10 cellular contexts compared by ENCODE assay signal in the genomic region with DNA sequence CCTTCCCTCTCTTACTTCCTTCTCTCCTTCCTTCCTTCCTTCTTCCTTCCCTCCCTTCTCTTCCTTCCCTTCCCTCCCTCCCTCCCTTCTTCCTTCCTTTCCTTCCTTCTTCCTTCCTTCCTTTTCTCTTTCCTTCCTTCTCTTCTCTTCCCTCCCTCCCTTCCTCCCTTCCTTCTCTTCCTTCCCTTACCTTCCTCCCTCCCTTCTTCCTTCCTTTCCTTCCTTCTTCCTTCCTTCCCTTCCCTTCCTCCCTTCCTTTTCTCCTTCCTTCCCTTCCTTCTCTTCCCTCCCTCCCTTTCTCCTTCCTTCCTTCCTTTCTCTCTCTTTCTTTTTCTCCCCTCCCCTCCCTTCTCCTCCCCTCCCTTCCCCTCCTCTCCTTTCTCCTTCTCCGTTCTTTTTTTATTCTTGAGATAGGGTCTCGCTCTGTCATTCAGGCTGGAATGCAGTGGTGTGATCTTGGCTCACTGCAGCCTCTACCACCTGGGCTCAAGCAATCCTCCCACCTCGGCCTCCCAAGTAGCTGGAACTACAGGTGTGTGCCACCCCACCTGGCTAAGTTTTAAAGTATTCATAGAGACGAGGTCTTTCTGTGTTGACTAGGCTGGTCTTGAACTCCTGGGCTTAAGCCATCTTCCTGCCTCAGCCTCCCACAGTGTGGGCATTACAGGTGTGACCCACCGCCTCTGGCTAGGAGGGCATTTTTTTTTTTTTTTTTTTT. TPM values are rescaled to one million over a fixed set of nuclear protein-coding genes. Genes with fewer than 3 reads are reported as not detected.
DNase-seq lines count a peak whose midpoint lies in the region; ATAC-seq, FAIRE-seq and TF ChIP-seq lines count a peak whose summit lies in the region.
"Had no signal": no experiment of that assay in that cellular context is flagged by ENCODE, and none has a peak within 500 bp of the region (broad histone marks: within the 10 kb centered on the region; RNA-seq: fewer than 3 reads in every experiment).

No MANE protein-coding gene starts in this region.

- H3K27me3 Mint-ChIP-seq in activated CD4-positive, alpha-beta memory T cell treated with anti-CD3 and anti-CD28 coated beads, Interleukin-2, amount 10 ng/mL, durations not matched to agents 7 days and 5 days, result no peaks in the 10 kb centered on the region

- H3K27ac Mint-ChIP-seq in activated CD4-positive, alpha-beta memory T cell treated with anti-CD3 and anti-CD28 coated beads, Interleukin-2, amount 10 ng/mL, durations not matched to agents 7 days and 5 days, result peak overlapping the region; percentile 26

- POLR2A ChIA-PET in activated CD4-positive, alpha-beta memory T cell treated with anti-CD3 and anti-CD28 coated beads, Interleukin-2, amount 10 ng/mL, durations not matched to agents 7 days and 5 days (lab: Charles Lee), result interaction anchor here (0.7 to 1.4 kb wide), 2 partner anchors 10 kb away, joined by 3 read pairs; no protein-coding TSS in a partner anchor

- TF ChIP-seq CTCF in left ventricle myocardium inferior (IDR thresholded peaks at IDR 0.05; ENCODE audit: borderline replicate concordance), result no peak
- TF ChIP-seq CTCF in keratinocyte (optimal IDR thresholded peaks at IDR 0.05 in 1 of 3, IDR thresholded peaks at IDR 0.05 in 1 of 3, conservative IDR thresholded peaks at IDR 0.05 in 1 of 3; ENCODE audit: extremely low read depth in 1 of 3, insufficient read depth in 2 of 3, low read length in 3 of 3), result no peak
- no peak for TF ChIP-seq CTCF in GM20000 (IDR thresholded peaks at IDR 0.05; ENCODE audit: extremely low read depth, missing control alignments)

- peaks cover 10% of the 10 kb centered on the region for H3K36me3 Mint-ChIP-seq in activated CD4-positive, alpha-beta memory T cell treated with anti-CD3 and anti-CD28 coated beads, Interleukin-2, amount 10 ng/mL, durations not matched to agents 7 days and 5 days (ENCODE audit: low read depth)

- peaks cover 12% of the 10 kb centered on the region for H3K79me2 ChIP-seq in keratinocyte (ENCODE audit: control insufficient read depth, insufficient read depth, low read length)

- CTCF ChIA-PET in activated CD4-positive, alpha-beta memory T cell treated with anti-CD3 and anti-CD28 coated beads, Interleukin-2, amount 10 ng/mL, durations not matched to agents 7 days and 5 days (lab: Charles Lee), result interaction anchor here (1.4 kb wide), 1 partner anchor 185 kb away, joined by 6 read pairs; no protein-coding TSS in a partner anchor

- FAIRE-seq in keratinocyte (lab: Jason Lieb, UNC), result peak; percentile 44

- H3K4me1 Mint-ChIP-seq in activated CD4-positive, alpha-beta memory T cell treated with anti-CD3 and anti-CD28 coated beads, Interleukin-2, amount 10 ng/mL, durations not matched to agents 7 days and 5 days, result peaks cover 25% of the 10 kb centered on the region

- H4K20me1 ChIP-seq in keratinocyte (ENCODE audit: control insufficient read depth, extremely low read depth, insufficient read depth, low read length), result no peaks in the 10 kb centered on the region

- intact Hi-C loops in left ventricle myocardium inferior (cut with micrococcal nuclease), result loop anchor here (5.0 kb wide), 1 partner anchor 434 kb away; a partner anchor contains a TSS
- intact Hi-C loops in right cardiac atrium (cut with DNase I), result loop anchor here (5.0 to 10.0 kb wide), 7 partner anchors 66 to 436 kb away; a partner anchor contains a TSS

- H3K27ac ChIP-seq in left ventricle myocardium inferior (replicated peaks) (peak overlapping the region; percentile 54), right cardiac atrium (ENCODE audit: low read length) (no peak overlapping the region), keratinocyte (ENCODE audit: control insufficient read depth, insufficient read depth, low read length) (no peak overlapping the region), subcutaneous abdominal adipose tissue (ENCODE audit: low read depth, low read length) (peak overlapping the region; percentile 57)

- H3K9me3 Mint-ChIP-seq in activated CD4-positive, alpha-beta memory T cell treated with anti-CD3 and anti-CD28 coated beads, Interleukin-2, amount 10 ng/mL, durations not matched to agents 7 days and 5 days, result no peaks in the 10 kb centered on the region

- H2AFZ ChIP-seq in keratinocyte (ENCODE audit: control insufficient read depth, low read length), result no peak overlapping the region

- no peaks in the 10 kb centered on the region for H3K27me3 ChIP-seq in left ventricle myocardium inferior (ENCODE audit: low read depth)
- no peaks in the 10 kb centered on the region for H3K27me3 ChIP-seq in right cardiac atrium (ENCODE audit: control insufficient read depth, insufficient read depth)
- H3K27me3 ChIP-seq in keratinocyte (ENCODE audit: control insufficient read depth, extremely low read depth, insufficient read depth, low read length), result peaks cover 4% of the 10 kb centered on the region
- H3K27me3 ChIP-seq in subcutaneous abdominal adipose tissue (ENCODE audit: control insufficient read depth in 5 of 5, insufficient read depth in 4 of 5, low read length in 5 of 5), result no peaks in the 10 kb centered on the region

- no peak for ATAC-seq in right cardiac atrium

- H3K4me3 ChIP-seq in left ventricle myocardium inferior, result no peak overlapping the region
- H3K4me3 ChIP-seq in right cardiac atrium (ENCODE audit: low read length), result no peak overlapping the region
- H3K4me3 ChIP-seq in keratinocyte (ENCODE audit: control insufficient read depth in 2 of 3, extremely low read depth in 1 of 3, insufficient read depth in 2 of 3, low read depth in 1 of 3, low read length in 3 of 3), result no peak overlapping the region
- no peak overlapping the region for H3K4me3 ChIP-seq in subcutaneous abdominal adipose tissue (ENCODE audit: low read depth in 1 of 5, low read length in 5 of 5)

- no peak overlapping the region for H3K4me2 ChIP-seq in keratinocyte (ENCODE audit: control insufficient read depth, extremely low read depth, insufficient read depth, low read depth, low read length)

- H3K4me3 Mint-ChIP-seq in activated CD4-positive, alpha-beta memory T cell treated with anti-CD3 and anti-CD28 coated beads, Interleukin-2, amount 10 ng/mL, durations not matched to agents 7 days and 5 days, result peak overlapping the region; percentile 53

- WGBS in right cardiac atrium, result 88% methylated on average over 5 of the region's 5 CpGs

- H3K4me1 ChIP-seq in left ventricle myocardium inferior (peaks cover 48% of the 10 kb centered on the region), right cardiac atrium (ENCODE audit: control insufficient read depth, insufficient read depth, low read length) (peaks cover 5% of the 10 kb centered on the region), keratinocyte (ENCODE audit: control insufficient read depth, extremely low read depth, insufficient read depth, low read length) (peaks cover 7% of the 10 kb centered on the region), subcutaneous abdominal adipose tissue (ENCODE audit: control insufficient read depth in 5 of 5, insufficient read depth in 5 of 5, low read length in 5 of 5) (peaks cover 5 to 44% (median 32%) of the 10 kb centered on the region in 5 donors)

- H3K9me1 ChIP-seq in keratinocyte (ENCODE audit: control insufficient read depth, extremely low read depth, insufficient read depth, low read length), result no peaks in the 10 kb centered on the region

- DNase-seq in left ventricle myocardium inferior, result no peak
- DNase-seq in right cardiac atrium, result no peak
- no peak for DNase-seq in activated CD4-positive, alpha-beta memory T cell treated with anti-CD3 and anti-CD28 coated beads, Interleukin-2, amount 10 ng/mL, durations not matched to agents 7 days and 5 days
- DNase-seq in keratinocyte (ENCODE audit: low read depth, low spot score), result no peak
- DNase-seq in dermis blood vessel endothelial cell, result no peak
- no peak for DNase-seq in GM20000 (ENCODE audit: low spot score)
- no peak for DNase-seq in NCI-H2227 treated with DMSO at 0.1 percent for 48 hours (lab: John Stamatoyannopoulos, UW)
- DNase-seq: NCI-H187; NK-92 treated with Interleukin-12 subunit alpha and Interleukin-12 subunit beta, amount 100 ng/mL, for 24 hours had no signal

- H3K36me3 ChIP-seq in left ventricle myocardium inferior (peaks cover 14% of the 10 kb centered on the region), keratinocyte (ENCODE audit: control insufficient read depth in 2 of 2, extremely low read depth in 1 of 2, insufficient read depth in 2 of 2, low read length in 2 of 2) (peaks cover 7 to 8% of the 10 kb centered on the region in 2 experiments), subcutaneous abdominal adipose tissue (ENCODE audit: control insufficient read depth in 5 of 5, insufficient read depth in 5 of 5, low read length in 5 of 5) (peaks cover 0 to 19% (median 14%) of the 10 kb centered on the region in 5 donors)

- H3K9me3 ChIP-seq in left ventricle myocardium inferior (replicated peaks) (no peaks in the 10 kb centered on the region), right cardiac atrium (ENCODE audit: control insufficient read depth, low read length) (no peaks in the 10 kb centered on the region), keratinocyte (ENCODE audit: control insufficient read depth, low read depth, low read length) (peaks cover 4% of the 10 kb centered on the region), subcutaneous abdominal adipose tissue (ENCODE audit: control insufficient read depth in 5 of 5, low read length in 5 of 5) (no peaks in the 10 kb centered on the region)

- no peak overlapping the region for H3K9ac ChIP-seq in keratinocyte (ENCODE audit: control insufficient read depth, extremely low read depth, insufficient read depth, low read length)
- no peak overlapping the region for H3K9ac ChIP-seq in subcutaneous abdominal adipose tissue (ENCODE audit: low read length in 5 of 5)

- dilution Hi-C loops in keratinocyte (cut with MboI; ENCODE audit: extremely low pct_ligation_motif_present, low sequenced_read_pairs), result no loop called here

RNA-seq across cellular contexts. Expression of a gene that starts 1.1 kb away (rescaled TPM):
- total RNA-seq in left ventricle myocardium inferior (12.6 TPM), right cardiac atrium (10 to 100 TPM; 12.3 to 16.1 (median 13.6) TPM), dermis blood vessel endothelial cell (10.0 and 14.5 TPM in 2 replicates)
- polyA plus RNA-seq in right cardiac atrium (9.8 TPM), keratinocyte (2.4 to 4.4 TPM (median 3.8 TPM) in 3 replicates)
- 10 to 100 TPM; 16.5 to 16.7 TPM for total RNA-seq in activated CD4-positive, alpha-beta memory T cell treated with anti-CD3 and anti-CD28 coated beads, Interleukin-2, amount 10 ng/mL, durations not matched to agents 7 days and 5 days
- polyA plus RNA-seq in keratinocyte (2011; ENCODE audit: low read depth), result 1.6 TPM
- 2.5 and 4.4 TPM in 2 replicates for polyA plus RNA-seq in keratinocyte (2011; cell fraction: cytosol; rRNA removed)
- polyA plus RNA-seq in keratinocyte (2011; cell fraction: nucleus; rRNA removed), result 12.8 and 17.8 TPM in 2 replicates
- polyA plus RNA-seq in keratinocyte (2012; ENCODE audit: low replicate concordance), result 4.8 and 10.8 TPM in 2 replicates
- polyA minus RNA-seq in keratinocyte, result 4.3 to 11.5 TPM (median 4.4 TPM) in 3 replicates
- 9.4 TPM for polyA minus RNA-seq in keratinocyte (2011; cell fraction: cytosol; rRNA and poly(A)+ RNA removed)
- 7.5 and 7.9 TPM in 2 replicates for polyA minus RNA-seq in keratinocyte (2011; cell fraction: nucleus; rRNA and poly(A)+ RNA removed)

RNA-seq across cellular contexts. Expression of a gene that starts 8.6 kb away (rescaled TPM):
- 5.6 TPM for total RNA-seq in left ventricle myocardium inferior
- total RNA-seq in right cardiac atrium, result 1 to 10 TPM; 3.3 to 4.9 (median 3.8) TPM
- polyA plus RNA-seq in right cardiac atrium, result 4.8 TPM
- total RNA-seq in activated CD4-positive, alpha-beta memory T cell treated with anti-CD3 and anti-CD28 coated beads, Interleukin-2, amount 10 ng/mL, durations not matched to agents 7 days and 5 days, result 10 to 100 TPM; 18.3 to 21.0 TPM
- 0.45 to 0.93 TPM (median 0.75 TPM) in 3 replicates for polyA plus RNA-seq in keratinocyte
- 2.7 TPM for polyA plus RNA-seq in keratinocyte (2011; ENCODE audit: low read depth)
- polyA plus RNA-seq in keratinocyte (2011; cell fraction: cytosol; rRNA removed), result 0.55 and 1.0 TPM in 2 replicates
- 1.8 and 2.8 TPM in 2 replicates for polyA plus RNA-seq in keratinocyte (2011; cell fraction: nucleus; rRNA removed)
- 2.2 and 5.0 TPM in 2 replicates for polyA plus RNA-seq in keratinocyte (2012; ENCODE audit: low replicate concordance)
- polyA minus RNA-seq in keratinocyte, result 0.23 to 1.7 TPM (median 0.64 TPM) in 3 replicates
- polyA minus RNA-seq in keratinocyte (2011; cell fraction: cytosol; rRNA and poly(A)+ RNA removed), result not detected
- polyA minus RNA-seq in keratinocyte (2011; cell fraction: nucleus; rRNA and poly(A)+ RNA removed), result 1.0 and 1.2 TPM in 2 replicates
- total RNA-seq in dermis blood vessel endothelial cell, result 4.3 and 6.1 TPM in 2 replicates

RNA-seq across cellular contexts. Expression of a gene that starts 10.1 kb away (rescaled TPM):
- total RNA-seq in left ventricle myocardium inferior (46.8 TPM), right cardiac atrium (10 to 100 TPM; 42.5 to 44.7 (median 43.5) TPM), dermis blood vessel endothelial cell (79.6 and 94.2 TPM in 2 replicates)
- polyA plus RNA-seq in right cardiac atrium (29.6 TPM), keratinocyte (24.5 to 32.8 TPM (median 30.5 TPM) in 3 replicates)
- 10 to 100 TPM; 58.4 to 60.4 TPM for total RNA-seq in activated CD4-positive, alpha-beta memory T cell treated with anti-CD3 and anti-CD28 coated beads, Interleukin-2, amount 10 ng/mL, durations not matched to agents 7 days and 5 days
- 54.9 TPM for polyA plus RNA-seq in keratinocyte (2011; ENCODE audit: low read depth)
- 21.5 and 31.1 TPM in 2 replicates for polyA plus RNA-seq in keratinocyte (2011; cell fraction: cytosol; rRNA removed)
- polyA plus RNA-seq in keratinocyte (2011; cell fraction: nucleus; rRNA removed), result 50.0 and 51.9 TPM in 2 replicates
- polyA plus RNA-seq in keratinocyte (2012; ENCODE audit: low replicate concordance), result 39.1 and 49.2 TPM in 2 replicates
- 27.9 to 50.9 TPM (median 35.6 TPM) in 3 replicates for polyA minus RNA-seq in keratinocyte
- 28.2 TPM for polyA minus RNA-seq in keratinocyte (2011; cell fraction: cytosol; rRNA and poly(A)+ RNA removed)
- 26.5 and 34.5 TPM in 2 replicates for polyA minus RNA-seq in keratinocyte (2011; cell fraction: nucleus; rRNA and poly(A)+ RNA removed)

RNA-seq across cellular contexts. Expression of a gene that starts 14.7 kb away (rescaled TPM):
- total RNA-seq in left ventricle myocardium inferior (41.0 TPM), right cardiac atrium (10 to 100 TPM; 35.5 to 47.0 (median 44.0) TPM), dermis blood vessel endothelial cell (40.7 and 46.4 TPM in 2 replicates)
- polyA plus RNA-seq in right cardiac atrium (36.5 TPM), keratinocyte (24.1 to 42.2 TPM (median 28.7 TPM) in 3 replicates)
- total RNA-seq in activated CD4-positive, alpha-beta memory T cell treated with anti-CD3 and anti-CD28 coated beads, Interleukin-2, amount 10 ng/mL, durations not matched to agents 7 days and 5 days, result 10 to 100 TPM; 36.3 to 36.6 TPM
- polyA plus RNA-seq in keratinocyte (2011; ENCODE audit: low read depth), result 16.9 TPM
- polyA plus RNA-seq in keratinocyte (2011; cell fraction: cytosol; rRNA removed), result 19.8 and 32.7 TPM in 2 replicates
- polyA plus RNA-seq in keratinocyte (2011; cell fraction: nucleus; rRNA removed), result 61.6 and 80.2 TPM in 2 replicates
- polyA plus RNA-seq in keratinocyte (2012; ENCODE audit: low replicate concordance), result 21.7 and 23.1 TPM in 2 replicates
- 23.3 to 28.6 TPM (median 28.4 TPM) in 3 replicates for polyA minus RNA-seq in keratinocyte
- polyA minus RNA-seq in keratinocyte (2011; cell fraction: cytosol; rRNA and poly(A)+ RNA removed), result 34.1 TPM
- polyA minus RNA-seq in keratinocyte (2011; cell fraction: nucleus; rRNA and poly(A)+ RNA removed), result 25.4 and 26.4 TPM in 2 replicates

Comparison
In these comparisons a context has a peak if more than half of its experiments do, and no peak if none do; other contexts are left out.
1. H3K27ac ChIP-seq: peak in left ventricle myocardium inferior (single experiment) and subcutaneous abdominal adipose tissue (single experiment); none in right cardiac atrium (single experiment) and keratinocyte (single experiment).